ENCODE assay signal across 15 cellular contexts in genomic region chr9:120856700-120857099, GRCh38. TPM values are rescaled to one million over a fixed set of nuclear protein-coding genes. Genes with fewer than 3 reads are reported as not detected.
A peak's percentile ranks its signal among the peaks of the same experiment; 100 is the strongest.
DNase-seq lines count a peak whose midpoint lies in the region; ATAC-seq lines count a peak whose summit lies in the region.
"Had no signal": no experiment of that assay in that cellular context is flagged by ENCODE, and none has a peak within 500 bp of the region (broad histone marks: within the 10 kb centered on the region; RNA-seq: fewer than 3 reads in every experiment).

No MANE protein-coding gene starts in this region.

- peak; percentile 37 for ATAC-seq in esophagus mucosa
- ATAC-seq in HG03432 (IDR thresholded peaks at IDR 0.05; ENCODE audit: unreplicated experiment), result no peak
- no peak for ATAC-seq in HG02970 (IDR thresholded peaks at IDR 0.05; ENCODE audit: low FRiP score, unreplicated experiment)
- no peak for ATAC-seq in HG03196 (IDR thresholded peaks at IDR 0.05; ENCODE audit: unreplicated experiment)

- DNase-seq in NCI-H524 (lab: John Stamatoyannopoulos, UW) (peak; percentile 64 to 78), NCI-H524 treated with DMSO at 0.1 percent for 48 hours (lab: John Stamatoyannopoulos, UW) (no peak), DMS 273 treated with DMSO at 0.1 percent for 48 hours (lab: John Stamatoyannopoulos, UW) (peak; percentile 62), NCI-H774 (lab: John Stamatoyannopoulos, UW) (peak; percentile 27)
- DNase-seq: ACHN; activated CD4-positive, CD25-positive, alpha-beta regulatory T cell treated with anti-CD3 and anti-CD28 coated beads, Interleukin-2, amount 50 U/mL, for 72 hours; activated effector memory CD4-positive, alpha-beta T cell treated with anti-CD3 and anti-CD28 coated beads, Interleukin-2, amount 50 U/mL, for 16 hours; islet precursor cell; PC-9; stimulated activated CD4-positive, alpha-beta T cell treated with anti-CD3 and anti-CD28 coated beads, Interleukin-15, amount 100 ng/mL, for 24 hours; trophoblast cell had no signal

RNA-seq across cellular contexts. Expression of gene PSMD5, which starts 14.0 kb away (rescaled TPM):
- 45.2 TPM for total RNA-seq in esophagus mucosa

RNA-seq across cellular contexts. Expression of gene PHF19, which starts 20.3 kb away (rescaled TPM):
- 25.3 TPM for total RNA-seq in esophagus mucosa
